In genomic region chr1:149928388-149928724, GRCh38 we compare ENCODE assay signal across 8 cellular contexts. TPM values are rescaled to one million over a fixed set of nuclear protein-coding genes. Genes with fewer than 3 reads are reported as not detected.
DNase-seq lines count a peak whose midpoint lies in the region; TF ChIP-seq lines count a peak whose summit lies in the region.

No MANE protein-coding gene starts in this region.

- no peak overlapping the region for H3K23ac ChIP-seq in trophoblast cell (ENCODE audit: low read length)

- no peak overlapping the region for H3K14ac ChIP-seq in trophoblast cell (ENCODE audit: low read length)

- no peak overlapping the region for H2BK12ac ChIP-seq in trophoblast cell (ENCODE audit: low read length)

- no peak for TF ChIP-seq POLR2A in Peyer's patch (IDR thresholded peaks at IDR 0.05)

- peak overlapping the region; percentile 94 for H4K8ac ChIP-seq in trophoblast cell (ENCODE audit: low read depth, low read length)

- H4K91ac ChIP-seq in trophoblast cell (ENCODE audit: low read depth, low read length) = peak overlapping the region; percentile 61

- peaks cover 8% of the 10 kb centered on the region for H3K79me2 ChIP-seq in trophoblast cell (ENCODE audit: control insufficient read depth, insufficient read depth, low read length, poor library complexity)

- H4K12ac ChIP-seq in trophoblast cell (ENCODE audit: low read depth, low read length) = no peak overlapping the region

- peak overlapping the region; percentile 64 to 88 (median 73) for H3K4me3 ChIP-seq in Peyer's patch
- H3K4me3 ChIP-seq in epithelial cell of proximal tubule (ENCODE audit: low read depth, low read length) = peak overlapping the region; percentile 80
- H3K4me3 ChIP-seq in trophoblast cell (ENCODE audit: low read depth, low read length) = peak overlapping the region; percentile 95

- no peak overlapping the region for H2AK5ac ChIP-seq in trophoblast cell (ENCODE audit: low read length)

- no peaks in the 10 kb centered on the region for H3K27me3 ChIP-seq in Peyer's patch
- H3K27me3 ChIP-seq in trophoblast cell (ENCODE audit: insufficient read depth, low read length) = no peaks in the 10 kb centered on the region

- H3K36me3 ChIP-seq in ES-I3 (ENCODE audit: insufficient read depth, low read length) = peaks cover 26% of the 10 kb centered on the region
- H3K36me3 ChIP-seq in Peyer's patch = peaks cover 0 to 62% (median 3%) of the 10 kb centered on the region in 3 donors
- H3K36me3 ChIP-seq in trophoblast cell (ENCODE audit: control insufficient read depth in 1 of 2, insufficient read depth in 2 of 2, low read length in 2 of 2) = peaks cover 29 to 62% of the 10 kb centered on the region in 2 experiments

- WGBS in trophoblast cell (ENCODE audit: extremely low coverage, insufficient coverage, insufficient read length) = no CpG with 5 or more reads among the region's 1 CpG

- H3K4me1 ChIP-seq in ES-I3 (ENCODE audit: insufficient read depth, low read length) (no peaks in the 10 kb centered on the region), Peyer's patch (peaks cover 0 to 47% (median 9%) of the 10 kb centered on the region in 4 donors), trophoblast cell (ENCODE audit: control insufficient read depth in 1 of 2, insufficient read depth in 2 of 2, low read length in 2 of 2) (peaks cover 7 to 10% of the 10 kb centered on the region in 2 experiments)

- H2BK5ac ChIP-seq in trophoblast cell (ENCODE audit: low read depth, low read length, poor library complexity) = no peak overlapping the region

- H3K79me1 ChIP-seq in trophoblast cell (ENCODE audit: low read length) = peaks cover 11% of the 10 kb centered on the region

- TF ChIP-seq CTCF in Peyer's patch (IDR thresholded peaks at IDR 0.05) (no peak), epithelial cell of proximal tubule (conservative IDR thresholded peaks at IDR 0.05; ENCODE audit: low read depth, low read length) (no peak)

- H3K18ac ChIP-seq in trophoblast cell (ENCODE audit: low read length) = no peak overlapping the region

- H3K27ac ChIP-seq in Peyer's patch (peak overlapping the region; percentile 82 to 93 (median 90)), trophoblast cell (ENCODE audit: low read depth, low read length) (peak overlapping the region; percentile 95)

- H2BK120ac ChIP-seq in trophoblast cell (ENCODE audit: insufficient read depth, low read length, poor library complexity) = no peak overlapping the region

- H3K9me3 ChIP-seq in ES-I3 (ENCODE audit: control insufficient read depth, insufficient read depth, low read length) = no peaks in the 10 kb centered on the region
- no peaks in the 10 kb centered on the region for H3K9me3 ChIP-seq in Peyer's patch
- no peaks in the 10 kb centered on the region for H3K9me3 ChIP-seq in trophoblast cell (ENCODE audit: insufficient read depth, low read depth, low read length)

- peak overlapping the region; percentile 82 for H3K9ac ChIP-seq in ES-I3 (ENCODE audit: low read depth, low read length)
- peak overlapping the region; percentile 23 for H3K9ac ChIP-seq in trophoblast cell (ENCODE audit: low read length)

- DNase-seq in Peyer's patch (no peak), epithelial cell of proximal tubule (ENCODE audit: low read depth) (no peak), trophoblast cell (no peak), superior temporal gyrus (ENCODE audit: extremely low spot score) (no peak), DMS153 treated with DMSO at 0.1 percent for 48 hours (lab: John Stamatoyannopoulos, UW; ENCODE audit: unreplicated experiment) (no peak), NCI-H2227 (lab: John Stamatoyannopoulos, UW; ENCODE audit: unreplicated experiment) (no peak)
- DNase-seq in stimulated activated CD4-positive, alpha-beta T cell treated with anti-CD3 and anti-CD28 coated beads, Interleukin-2, amount 100 ng/mL, for 48 hours = no peak

- no peak overlapping the region for H3K4ac ChIP-seq in trophoblast cell (ENCODE audit: low read depth, low read length)

- peak overlapping the region; percentile 74 for H3K4me2 ChIP-seq in trophoblast cell (ENCODE audit: low read length)

- H2AFZ ChIP-seq in trophoblast cell (ENCODE audit: insufficient read depth, low read length, poor library complexity) = no peak overlapping the region

RNA-seq across cellular contexts. Expression of gene SF3B4, which starts 0.8 kb away (rescaled TPM):
- 10 to 100 TPM; 21.0 to 32.2 (median 28.2) TPM for total RNA-seq in Peyer's patch
- 7.7 and 14.5 TPM in 2 replicates for total RNA-seq in epithelial cell of proximal tubule
- 101 and 103 TPM in 2 replicates for polyA plus RNA-seq in trophoblast cell (2013)

RNA-seq across cellular contexts. Expression of gene MTMR11, which starts 8.3 kb away (rescaled TPM):
- total RNA-seq in Peyer's patch = 100 to 1,000 TPM in 3 of 4 donors, 10 to 100 TPM in 1; 47.9 to 210 (median 175) TPM
- total RNA-seq in epithelial cell of proximal tubule = 8.9 and 10.1 TPM in 2 replicates
- 17.1 and 18.3 TPM in 2 replicates for polyA plus RNA-seq in trophoblast cell (2013)

RNA-seq across cellular contexts. Expression of gene SV2A, which starts 10.7 kb away (rescaled TPM):
- total RNA-seq in Peyer's patch (1 to 10 TPM in 3 of 4 donors, under 1 TPM in 1; 0.70 to 3.3 (median 2.2) TPM), epithelial cell of proximal tubule (2.9 and 5.9 TPM in 2 replicates)
- 10.8 and 11.9 TPM in 2 replicates for polyA plus RNA-seq in trophoblast cell (2013)

RNA-seq across cellular contexts. Expression of gene BOLA1, which starts 29.0 kb away (rescaled TPM):
- total RNA-seq in Peyer's patch (10 to 100 TPM in 3 of 4 donors, 1 to 10 TPM in 1; 9.1 to 37.8 (median 22.1) TPM), epithelial cell of proximal tubule (18.7 and 29.2 TPM in 2 replicates)
- polyA plus RNA-seq in trophoblast cell (2013) = 8.6 and 9.4 TPM in 2 replicates
